Comparison of ENCODE assay signal across 17 cellular contexts in the genomic region with DNA sequence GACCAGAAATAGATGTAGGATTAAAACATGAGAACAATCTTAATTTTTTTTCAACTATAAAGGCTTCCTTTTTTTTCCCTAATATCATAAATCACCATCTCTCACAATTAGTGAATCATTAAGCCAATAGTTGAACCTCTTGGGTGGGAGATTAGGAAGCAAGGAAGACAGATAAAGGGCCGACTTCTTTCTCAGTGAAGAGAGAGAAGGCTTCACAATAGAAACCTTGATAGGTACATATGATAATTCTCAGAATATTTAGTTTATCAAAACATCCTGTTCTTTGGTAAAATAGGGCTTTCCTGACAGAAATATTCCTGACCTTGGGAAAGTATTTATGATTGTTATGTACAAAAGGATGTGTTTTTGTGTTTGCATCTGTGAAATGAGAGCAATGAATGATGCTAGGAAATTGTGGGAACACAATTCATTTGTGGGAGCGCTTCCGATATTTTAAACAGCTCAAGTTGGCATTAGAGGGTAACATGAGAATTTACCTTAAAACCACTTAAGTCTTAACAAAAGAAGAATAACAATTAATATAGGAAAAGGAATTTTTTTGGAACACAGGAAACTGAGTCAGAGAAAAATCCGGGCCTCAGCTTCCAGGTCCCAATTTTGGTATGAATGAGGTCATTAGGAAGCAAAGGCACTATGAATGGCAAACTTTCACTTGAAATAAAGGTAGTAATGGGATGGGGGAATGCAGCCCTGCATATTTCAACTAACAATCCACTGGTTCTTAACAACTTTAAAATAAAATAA.
DNase-seq lines count a peak whose midpoint lies in the region; ATAC-seq, FAIRE-seq and TF ChIP-seq lines count a peak whose summit lies in the region.
"Had no signal": no experiment of that assay in that cellular context is flagged by ENCODE, and none has a peak within 500 bp of the region (broad histone marks: within the 10 kb centered on the region; RNA-seq: fewer than 3 reads in every experiment).

No MANE protein-coding gene starts in this region.

- no peaks in the 10 kb centered on the region for H3K79me2 ChIP-seq in hepatocyte

- H3K9me2 ChIP-seq in hepatocyte (replicated peaks; ENCODE audit: insufficient read depth) = no peaks in the 10 kb centered on the region

- DNase-seq in D721Med (ENCODE audit: insufficient read length, low spot score) (no peak), hepatocyte (ENCODE audit: low spot score) (no peak), NOMO-1 (lab: John Stamatoyannopoulos, UW; ENCODE audit: unreplicated experiment in 2 of 2) (no peak)
- no peak for DNase-seq in activated CD4-positive, alpha-beta T cell treated with anti-CD3 and anti-CD28 coated beads, Interleukin-2, amount 50 U/mL, for 1 hour
- DNase-seq: AML-193; left colon; NCI-H1105; stimulated activated naive CD8-positive, alpha-beta T cell treated with anti-CD3 and anti-CD28 coated beads, Interleukin-15, Interleukin-2, amounts not matched to agents 100 U/mL and 50 U/mL, for 24 hours had no signal

- H3K27ac Mint-ChIP-seq in activated T-helper 17 cell treated with anti-CD3 and anti-CD28 coated beads, Interleukin-2, amount 50 U/mL, for 72 hours = peak overlapping the region; percentile 31
- H3K27ac Mint-ChIP-seq: nephron had no signal

- H4K20me1 ChIP-seq in hepatocyte (ENCODE audit: insufficient read depth, poor library complexity, severe bottlenecking) = no peaks in the 10 kb centered on the region

- ATAC-seq in activated T-helper 17 cell treated with anti-CD3 and anti-CD28 coated beads, Interleukin-2, amount 50 U/mL, for 72 hours (replicated peaks) = no peak
- ATAC-seq in GM21515 (IDR thresholded peaks at IDR 0.05; ENCODE audit: unreplicated experiment) (no peak), HG03108 (IDR thresholded peaks at IDR 0.05; ENCODE audit: unreplicated experiment) (no peak)
- ATAC-seq: K562 had no signal

- H3K4me1 Mint-ChIP-seq in activated T-helper 17 cell treated with anti-CD3 and anti-CD28 coated beads, Interleukin-2, amount 50 U/mL, for 72 hours = peaks cover 29% of the 10 kb centered on the region
- H3K4me1 Mint-ChIP-seq: nephron had no signal

- peak overlapping the region; percentile 40 for H3K27ac ChIP-seq in hepatocyte
- H3K27ac ChIP-seq: SK-N-MC, VCaP had no signal

- H3K4me1 ChIP-seq in hepatocyte (ENCODE audit: insufficient read depth) (peaks cover 9% of the 10 kb centered on the region), skeletal muscle satellite cell (ENCODE audit: control insufficient read depth, insufficient read depth, low read length) (peaks cover 67% of the 10 kb centered on the region)

- H3K4me3 ChIP-seq in hepatocyte = no peak overlapping the region
- no peak overlapping the region for H3K4me3 ChIP-seq in skeletal muscle satellite cell (ENCODE audit: low read length)
- H3K4me3 ChIP-seq: K562, SK-N-MC had no signal

- H3K36me3 ChIP-seq in hepatocyte (replicated peaks; ENCODE audit: insufficient read depth, low read depth) (no peaks in the 10 kb centered on the region), skeletal muscle satellite cell (ENCODE audit: insufficient read depth, low read length) (no peaks in the 10 kb centered on the region)

- peak overlapping the region; percentile 60 for H3K9ac ChIP-seq in skeletal muscle satellite cell (ENCODE audit: low read depth, low read length)

- no peak overlapping the region for H3K4me3 Mint-ChIP-seq in activated T-helper 17 cell treated with anti-CD3 and anti-CD28 coated beads, Interleukin-2, amount 50 U/mL, for 72 hours
- H3K4me3 Mint-ChIP-seq: nephron had no signal

- H3K36me3 Mint-ChIP-seq in activated T-helper 17 cell treated with anti-CD3 and anti-CD28 coated beads, Interleukin-2, amount 50 U/mL, for 72 hours (ENCODE audit: low read depth) = no peaks in the 10 kb centered on the region

- TF ChIP-seq CTCF in D721Med (IDR thresholded peaks at IDR 0.05; ENCODE audit: insufficient read depth, missing control alignments) = no peak
- TF ChIP-seq CTCF in hepatocyte (IDR thresholded peaks at IDR 0.05; ENCODE audit: poor library complexity) = no peak

- peak; percentile 6 for FAIRE-seq in D721Med (lab: Jason Lieb, UNC)
- FAIRE-seq: endometrium, K562 had no signal

- H3K27me3 Mint-ChIP-seq in activated T-helper 17 cell treated with anti-CD3 and anti-CD28 coated beads, Interleukin-2, amount 50 U/mL, for 72 hours = no peaks in the 10 kb centered on the region

- WGBS in hepatocyte (ENCODE audit: low lambda C conversion rate, missing lambda C conversion rate) = 78% methylated on average over 4 of the region's 4 CpGs

- H2AFZ ChIP-seq in hepatocyte = no peak overlapping the region

- no peaks in the 10 kb centered on the region for H3K9me3 Mint-ChIP-seq in activated T-helper 17 cell treated with anti-CD3 and anti-CD28 coated beads, Interleukin-2, amount 50 U/mL, for 72 hours
- H3K9me3 Mint-ChIP-seq: nephron had no signal

- H3K27me3 ChIP-seq in hepatocyte (no peaks in the 10 kb centered on the region), skeletal muscle satellite cell (ENCODE audit: control insufficient read depth, insufficient read depth, low read length) (no peaks in the 10 kb centered on the region)

- H3K4me2 ChIP-seq in hepatocyte = no peak overlapping the region
- H3K4me2 ChIP-seq in skeletal muscle satellite cell (ENCODE audit: low read length) = peak overlapping the region; percentile 8

- no peaks in the 10 kb centered on the region for H3K9me3 ChIP-seq in hepatocyte (ENCODE audit: low read depth)
- H3K9me3 ChIP-seq in skeletal muscle satellite cell (replicated peaks; ENCODE audit: low read length) = no peaks in the 10 kb centered on the region
